28 cellular contexts compared by ENCODE assay signal in the genomic region with DNA sequence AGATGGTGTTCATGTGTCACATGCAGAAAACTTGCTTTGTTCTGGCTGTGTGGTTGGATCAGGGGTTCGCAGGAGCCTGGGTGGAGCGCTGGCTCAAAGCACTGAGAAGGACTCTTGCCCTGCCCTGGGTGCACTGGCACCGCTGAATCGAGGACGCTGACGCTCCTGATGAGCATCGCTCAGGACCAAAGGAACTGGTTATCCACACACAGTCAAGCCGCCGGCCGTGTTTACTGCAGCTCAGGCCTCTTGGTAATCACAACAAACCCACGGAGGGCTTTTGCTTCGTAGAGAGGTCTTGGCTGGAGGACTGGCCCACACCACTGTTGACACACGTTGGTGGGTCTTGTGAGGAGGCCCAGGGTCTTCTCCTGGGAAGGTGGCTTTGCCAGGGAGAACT.
"Had no signal": no experiment of that assay in that cellular context is flagged by ENCODE, and none has a peak within 500 bp of the region (broad histone marks: within the 10 kb centered on the region; RNA-seq: fewer than 3 reads in every experiment).

No MANE protein-coding gene starts in this region.

- H3K9me3 ChIP-seq: colonic mucosa, esophagus squamous epithelium, gastrocnemius medialis, gastroesophageal sphincter had no signal

- H3K27ac ChIP-seq: colonic mucosa, coronary artery, dorsolateral prefrontal cortex, epithelial cell of prostate, esophagus muscularis mucosa, esophagus squamous epithelium, foreskin keratinocyte, gastrocnemius medialis, gastroesophageal sphincter, heart left ventricle, heart right ventricle had no signal

- H3K4me1 ChIP-seq: colonic mucosa, esophagus muscularis mucosa, esophagus squamous epithelium, foreskin keratinocyte, gastrocnemius medialis, gastroesophageal sphincter, heart left ventricle, heart right ventricle had no signal

- ATAC-seq: effector memory CD8-positive, alpha-beta T cell; esophagus mucosa; foreskin keratinocyte; gastrocnemius medialis; gastroesophageal sphincter; heart left ventricle; heart right ventricle had no signal

- FAIRE-seq: colon, endometrium, endothelial cell of umbilical vein, frontal cortex had no signal

- H3K4me3 ChIP-seq: colonic mucosa, coronary artery, dorsolateral prefrontal cortex, esophagus muscularis mucosa, esophagus squamous epithelium, gastrocnemius medialis, gastroesophageal sphincter, heart left ventricle, heart right ventricle had no signal

- DNase-seq: colonic mucosa; cortex of kidney; dermis blood vessel endothelial cell; dorsolateral prefrontal cortex; effector CD4-positive, alpha-beta T cell; effector CD8-positive, alpha-beta T cell; effector memory CD4-positive, alpha-beta T cell; effector memory CD8-positive, alpha-beta T cell; endodermal cell; erythroblast; esophagus squamous epithelium; foreskin fibroblast; foreskin keratinocyte; foreskin melanocyte; gastrocnemius medialis; glutamatergic neuron; head of caudate nucleus; heart left ventricle; heart right ventricle had no signal

- H3K36me3 ChIP-seq: colonic mucosa, esophagus muscularis mucosa, esophagus squamous epithelium, gastrocnemius medialis, gastroesophageal sphincter, heart left ventricle, heart right ventricle had no signal

- H3K27me3 ChIP-seq: colonic mucosa, foreskin keratinocyte, gastrocnemius medialis, heart left ventricle had no signal
